In the genomic region with DNA sequence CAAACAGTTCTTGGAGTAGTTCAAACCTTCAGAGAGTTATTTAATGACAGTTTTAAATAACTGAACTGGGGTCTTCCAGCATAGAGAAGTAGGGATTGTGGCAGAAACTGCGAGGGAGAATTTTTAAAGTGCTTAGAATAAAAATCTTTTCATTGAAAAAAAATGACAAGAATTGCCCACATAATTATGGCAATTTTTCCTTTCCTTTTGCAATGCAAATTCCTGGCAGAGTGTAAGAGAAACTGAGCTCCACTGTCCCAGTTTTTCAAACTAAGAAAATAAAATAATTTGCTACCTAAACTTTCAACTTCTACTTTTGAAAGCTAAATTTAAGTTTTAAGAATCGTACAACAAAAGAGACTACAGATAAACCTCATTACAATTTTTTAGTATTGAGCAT, we compare ENCODE assay signal across 10 cellular contexts. TPM values are rescaled to one million over a fixed set of nuclear protein-coding genes. Genes with fewer than 3 reads are reported as not detected.
A peak's percentile ranks its signal among the peaks of the same experiment; 100 is the strongest.
DNase-seq lines count a peak whose midpoint lies in the region; ATAC-seq, FAIRE-seq and TF ChIP-seq lines count a peak whose summit lies in the region.
"Had no signal": no experiment of that assay in that cellular context is flagged by ENCODE, and none has a peak within 500 bp of the region (broad histone marks: within the 10 kb centered on the region; RNA-seq: fewer than 3 reads in every experiment).

No MANE protein-coding gene starts in this region.

- TF ChIP-seq CTCF in HL-60 (IDR thresholded peaks at IDR 0.05; ENCODE audit: insufficient read depth, low read length): no peak
- no peak for TF ChIP-seq CTCF in VCaP (conservative IDR thresholded peaks at IDR 0.05)
- no peak for TF ChIP-seq CTCF in kidney (IDR thresholded peaks at IDR 0.05; ENCODE audit: borderline replicate concordance, extremely low read depth, insufficient read depth)

- H3K4me3 ChIP-seq in HL-60 (replicated peaks; ENCODE audit: insufficient read depth, low read length): no peak overlapping the region
- H3K4me3 ChIP-seq in skeletal muscle tissue (ENCODE audit: low read length in 3 of 3): no peak overlapping the region
- no peak overlapping the region for H3K4me3 ChIP-seq in kidney (ENCODE audit: low read length in 2 of 2)

- H3K4me1 ChIP-seq in skeletal muscle tissue (ENCODE audit: control insufficient read depth in 3 of 3, insufficient read depth in 3 of 3, low read length in 3 of 3) (peaks cover 23 to 35% (median 25%) of the 10 kb centered on the region in 3 donors), kidney (ENCODE audit: control insufficient read depth in 1 of 2, insufficient read depth in 1 of 2, low read depth in 1 of 2, low read length in 2 of 2) (peaks cover 0 to 11% of the 10 kb centered on the region in 2 donors)

- no peaks in the 10 kb centered on the region for H3K9me3 ChIP-seq in skeletal muscle tissue (ENCODE audit: control insufficient read depth in 3 of 3, low read length in 3 of 3)
- no peaks in the 10 kb centered on the region for H3K9me3 ChIP-seq in kidney (ENCODE audit: control insufficient read depth in 1 of 2, low read length in 2 of 2)
- H3K9me3 ChIP-seq: neutrophil had no signal

- ATAC-seq in GM18867 (IDR thresholded peaks at IDR 0.05; ENCODE audit: unreplicated experiment): no peak
- ATAC-seq: effector memory CD8-positive, alpha-beta T cell had no signal

- no peak overlapping the region for H3K9ac ChIP-seq in skeletal muscle tissue (ENCODE audit: low read depth in 1 of 3, low read length in 3 of 3)
- no peak overlapping the region for H3K9ac ChIP-seq in kidney (ENCODE audit: low read length in 2 of 2)

- intact Hi-C loops in kidney (cut with DNase I): no loop called here

- H3K27me3 ChIP-seq in HL-60 (ENCODE audit: insufficient read depth, poor library complexity, severe bottlenecking) (no peaks in the 10 kb centered on the region), skeletal muscle tissue (ENCODE audit: control insufficient read depth in 3 of 3, insufficient read depth in 3 of 3, low read length in 3 of 3) (peaks cover 11 to 26% (median 23%) of the 10 kb centered on the region in 3 donors)
- H3K27me3 ChIP-seq: neutrophil had no signal

- H3K27ac ChIP-seq in HL-60 (replicated peaks) (peak overlapping the region; percentile 95), VCaP (peak overlapping the region; percentile 89), skeletal muscle tissue (ENCODE audit: low read depth, low read length) (peak overlapping the region; percentile 25), kidney (ENCODE audit: low read depth in 2 of 2, low read length in 2 of 2) (peak overlapping the region in 1 of 2 donors; percentile 60)

- FAIRE-seq in kidney (lab: Jason Lieb, UNC): no peak

- DNase-seq in HL-60 (ENCODE audit: low read depth in 1 of 2, low spot score in 1 of 2): no peak
- peak; percentile 41 for DNase-seq in fibroblast of gingiva (ENCODE audit: low read depth)
- DNase-seq in kidney: no peak
- no peak for DNase-seq in ecto neural progenitor cell (ENCODE audit: low spot score)
- DNase-seq: effector memory CD8-positive, alpha-beta T cell; NCI-H82 had no signal

- H3K36me3 ChIP-seq in skeletal muscle tissue (ENCODE audit: control insufficient read depth in 3 of 3, insufficient read depth in 3 of 3, low read length in 3 of 3) (peaks cover 0 to 7% (median 0%) of the 10 kb centered on the region in 3 donors), kidney (ENCODE audit: control insufficient read depth in 1 of 2, insufficient read depth in 2 of 2, low read length in 2 of 2) (no peaks in the 10 kb centered on the region)
- H3K36me3 ChIP-seq: neutrophil had no signal

RNA-seq across cellular contexts. Expression of gene PTGER4, which starts 2.3 kb away (rescaled TPM):
- total RNA-seq in skeletal muscle tissue (10.4 TPM), kidney (17.2 TPM)
- polyA plus RNA-seq in kidney (ENCODE audit: insufficient read depth, low read depth, low replicate concordance): 8.5 TPM
